In genomic region chr19:54464044-54464623, GRCh38 we compare ENCODE assay signal across 8 cellular contexts. TPM values are rescaled to one million over a fixed set of nuclear protein-coding genes. Genes with fewer than 3 reads are reported as not detected.
A peak's percentile ranks its signal among the peaks of the same experiment; 100 is the strongest.
DNase-seq lines count a peak whose midpoint lies in the region; ATAC-seq and TF ChIP-seq lines count a peak whose summit lies in the region.

No MANE protein-coding gene starts in this region.

- H3K4me1 ChIP-seq in GM23338 (ENCODE audit: insufficient read depth) (peaks cover 3% of the 10 kb centered on the region; the same call in 1 of the 2 replicates), neutrophil (ENCODE audit: control insufficient read depth in 1 of 2, insufficient read depth in 1 of 2, low read depth in 1 of 2, low read length in 1 of 2) (peaks cover 28 to 32% of the 10 kb centered on the region in 2 experiments), thoracic aorta (ENCODE audit: control insufficient read depth in 1 of 2, low read depth in 2 of 2) (peaks cover 9 to 23% of the 10 kb centered on the region in 2 donors)

- no peaks in the 10 kb centered on the region; the same call in 1 of the 2 replicates for H3K79me2 ChIP-seq in GM23338 (replicated peaks; ENCODE audit: insufficient read depth)

- peak overlapping the region; percentile 81 for H3K4me3 Mint-ChIP-seq in GM23338

- peaks cover 9% of the 10 kb centered on the region; the same call in 1 of the 2 replicates for H3F3A ChIP-seq in GM23338 (replicated peaks; ENCODE audit: low read depth)

- no peaks in the 10 kb centered on the region for H3K9me2 ChIP-seq in GM23338 (ENCODE audit: insufficient read depth)

- no peaks in the 10 kb centered on the region for H3K36me3 ChIP-seq in GM23338 (ENCODE audit: insufficient read depth)
- peaks cover 34% of the 10 kb centered on the region for H3K36me3 ChIP-seq in neutrophil
- peaks cover 30% of the 10 kb centered on the region for H3K36me3 ChIP-seq in thoracic aorta

- H3K9me3 ChIP-seq in neutrophil, result no peaks in the 10 kb centered on the region
- no peaks in the 10 kb centered on the region for H3K9me3 ChIP-seq in thoracic aorta

- peak; percentile 88 for DNase-seq in EH (ENCODE audit: low read depth)
- DNase-seq in GM23338 (ENCODE audit: low spot score), result peak; percentile 100
- peak; percentile 97 to 99 for DNase-seq in Kasumi-1 (lab: John Stamatoyannopoulos, UW)
- DNase-seq in SIG-M5 (lab: John Stamatoyannopoulos, UW), result peak; percentile 96
- peak; percentile 63 to 81 (median 68) for DNase-seq in activated naive CD4-positive, alpha-beta T cell (lab: John Stamatoyannopoulos, UW)
- DNase-seq in foreskin melanocyte, result peak; percentile 96
- peak; percentile 75 for DNase-seq in thoracic aorta (ENCODE audit: low spot score)

- peaks cover 15% of the 10 kb centered on the region; the same call in 2 of the 3 replicates for H3K4me1 Mint-ChIP-seq in GM23338

- H3K27me3 ChIP-seq in GM23338 (ENCODE audit: insufficient read depth) (peaks cover 16% of the 10 kb centered on the region), neutrophil (peaks cover 65% of the 10 kb centered on the region), thoracic aorta (replicated peaks; ENCODE audit: insufficient read depth) (no peaks in the 10 kb centered on the region)

- peaks cover 21% of the 10 kb centered on the region for H3K36me3 Mint-ChIP-seq in GM23338 (ENCODE audit: low read depth)

- no peak overlapping the region for H2AFZ ChIP-seq in GM23338

- H3K9me3 Mint-ChIP-seq in GM23338, result peaks cover 5% of the 10 kb centered on the region; the same call in 1 of the 3 replicates

- H3K4me2 ChIP-seq in GM23338, result peak overlapping the region; percentile 78

- peak overlapping the region; percentile 96 for H3K27ac ChIP-seq in GM23338 (ENCODE audit: low read depth)
- H3K27ac ChIP-seq in neutrophil, result peak overlapping the region; percentile 66
- H3K27ac ChIP-seq in thoracic aorta, result peak overlapping the region; percentile 96 to 97

- H3K4me3 ChIP-seq in GM23338 (peak overlapping the region; percentile 58), neutrophil (ENCODE audit: low read depth in 1 of 2, low read length in 1 of 2) (peak overlapping the region; percentile 66 to 72), thoracic aorta (peak overlapping the region; percentile 75)

- H3K27ac Mint-ChIP-seq in GM23338, result peak overlapping the region; percentile 99

- TF ChIP-seq CTCF in GM23338 (conservative IDR thresholded peaks at IDR 0.05; ENCODE audit: low read depth in 2 of 2) (no peak), neutrophil (IDR thresholded peaks at IDR 0.05) (no peak), thoracic aorta (IDR thresholded peaks at IDR 0.05) (no peak)

- no peaks in the 10 kb centered on the region; the same call in 1 of the 2 replicates for H4K20me1 ChIP-seq in GM23338 (replicated peaks; ENCODE audit: insufficient read depth)

- H3K27me3 Mint-ChIP-seq in GM23338 (ENCODE audit: insufficient read depth, low read depth, poor library complexity), result peaks cover 30% of the 10 kb centered on the region

- ATAC-seq in GM23338 (peak; percentile 43), thoracic aorta (ENCODE audit: insufficient number of reproducible peaks, low FRiP score, low read depth) (peak; percentile 40)

TF ChIP-seq in GM23338, 12 proteins besides CTCF, POLR2A, EP300 and RAD21:
- no peak for TF ChIP-seq EZH2 (IDR thresholded peaks at IDR 0.05; ENCODE audit: low read depth, unreplicated experiment)

RNA-seq across cellular contexts. Expression of gene LENG9, which starts 0.6 kb away (rescaled TPM):
- 3.3 and 6.4 TPM in 2 replicates for total RNA-seq in GM23338 (2014; rRNA removed; shearing (Covaris generic))
- 0.26 and 0.52 TPM in 2 replicates for polyA plus RNA-seq in GM23338 (2016; fragmentation: Nextera tagmentation; extraction: Ambion mirVana)
- total RNA-seq in thoracic aorta, result 10 to 100 TPM in 1 of 2 donors, 1 to 10 TPM in 1; 8.5 to 14.4 TPM

RNA-seq across cellular contexts. Expression of gene CDC42EP5, which starts 9.0 kb away (rescaled TPM):
- 0.35 and 3.4 TPM in 2 replicates for total RNA-seq in GM23338 (2014; rRNA removed; shearing (Covaris generic))
- polyA plus RNA-seq in GM23338 (2016; fragmentation: Nextera tagmentation; extraction: Ambion mirVana), result 1.4 and 2.3 TPM in 2 replicates
- total RNA-seq in thoracic aorta, result 10 to 100 TPM; 41.2 to 55.9 TPM

RNA-seq across cellular contexts. Expression of gene LENG8, which starts 15.1 kb away (rescaled TPM):
- 45.6 and 74.3 TPM in 2 replicates for total RNA-seq in GM23338 (2014; rRNA removed; shearing (Covaris generic))
- polyA plus RNA-seq in GM23338 (2016; fragmentation: Nextera tagmentation; extraction: Ambion mirVana), result 41.2 and 42.1 TPM in 2 replicates
- total RNA-seq in thoracic aorta, result 100 to 1,000 TPM; 282 to 305 TPM

RNA-seq across cellular contexts. Expression of gene LAIR2, which starts 38.5 kb away (rescaled TPM):
- not detected in 2 replicates for total RNA-seq in GM23338 (2014; rRNA removed; shearing (Covaris generic))
- polyA plus RNA-seq in GM23338 (2016; fragmentation: Nextera tagmentation; extraction: Ambion mirVana), result not detected in 2 replicates
- total RNA-seq in thoracic aorta, result not detected

RNA-seq across cellular contexts. Expression of gene TTYH1, which starts 48.9 kb away (rescaled TPM):
- total RNA-seq in GM23338 (2014; rRNA removed; shearing (Covaris generic)), result 31.8 and 40.8 TPM in 2 replicates
- 18.2 and 21.5 TPM in 2 replicates for polyA plus RNA-seq in GM23338 (2016; fragmentation: Nextera tagmentation; extraction: Ambion mirVana)
- total RNA-seq in thoracic aorta, result not detected

Comparison
In these comparisons a context has a peak if more than half of its experiments do, and no peak if none do; other contexts are left out.
1. Peak in every context shown above with its lines: DNase-seq, ATAC-seq, H3K4me3 ChIP-seq and H3K27ac ChIP-seq.